15 cellular contexts compared by ENCODE assay signal in the genomic region with DNA sequence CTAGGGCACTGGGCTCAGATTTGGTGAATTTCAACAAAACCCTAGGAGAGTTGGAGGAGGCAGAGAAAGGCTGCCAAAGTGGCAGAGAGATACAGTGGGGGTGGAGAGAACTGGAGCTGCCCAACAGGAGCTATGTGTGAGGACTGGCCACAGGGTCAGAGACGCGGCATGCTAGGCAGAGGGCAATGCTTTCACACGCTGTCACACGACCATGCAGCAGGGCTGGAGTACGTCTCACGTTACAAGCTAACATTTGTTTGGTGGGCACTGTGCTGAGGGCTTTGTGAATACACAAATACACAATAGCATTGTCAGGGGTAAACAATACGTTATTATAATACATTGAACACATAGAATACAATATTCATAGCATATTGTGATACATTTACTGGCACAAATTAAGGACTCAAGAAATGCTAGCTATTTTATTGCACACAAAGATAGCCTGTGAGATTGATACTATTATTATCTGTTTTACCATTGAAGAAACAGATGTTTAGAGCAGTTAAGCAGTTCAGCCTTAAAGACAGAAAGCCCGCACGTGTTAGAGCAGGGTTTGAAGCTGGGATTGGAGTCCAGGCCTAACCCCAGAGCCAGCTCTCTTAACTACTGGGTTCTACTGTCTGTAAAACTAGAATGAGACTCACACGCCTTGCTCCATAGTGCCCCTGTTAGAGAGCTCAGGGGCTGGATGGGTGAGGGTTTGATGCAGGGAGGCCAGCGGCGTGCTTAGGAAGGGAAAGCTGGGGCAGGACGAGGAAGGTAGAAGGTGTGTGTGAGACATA. TPM values are rescaled to one million over a fixed set of nuclear protein-coding genes. Genes with fewer than 3 reads are reported as not detected.
DNase-seq lines count a peak whose midpoint lies in the region; ATAC-seq and TF ChIP-seq lines count a peak whose summit lies in the region.
"Had no signal": no experiment of that assay in that cellular context is flagged by ENCODE, and none has a peak within 500 bp of the region (broad histone marks: within the 10 kb centered on the region; RNA-seq: fewer than 3 reads in every experiment).

No MANE protein-coding gene starts in this region.

- no peak overlapping the region for H3K4me3 Mint-ChIP-seq in GM23338
- H3K4me3 Mint-ChIP-seq in neural progenitor cell = no peak overlapping the region

- H3K4me3 ChIP-seq in GM23338 (no peak overlapping the region), WERI-Rb-1 (ENCODE audit: low read depth, low read length) (no peak overlapping the region), heart right ventricle (no peak overlapping the region), neural progenitor cell (no peak overlapping the region)
- H3K4me3 ChIP-seq: gastroesophageal sphincter, ovary, SJSA1 had no signal

- 0 out of 2 replicates have a peak, but pooled peaks cover 5% of the 10 kb centered on the region for H3K9me2 ChIP-seq in GM23338 (ENCODE audit: insufficient read depth)

- H4K20me1 ChIP-seq in GM23338 (replicated peaks; ENCODE audit: insufficient read depth) = no peaks in the 10 kb centered on the region
- no peaks in the 10 kb centered on the region for H4K20me1 ChIP-seq in neural progenitor cell (ENCODE audit: low read depth)

- peaks cover 38% of the 10 kb centered on the region for H3K27me3 Mint-ChIP-seq in GM23338 (ENCODE audit: insufficient read depth, low read depth, poor library complexity)
- peaks cover 6% of the 10 kb centered on the region for H3K27me3 Mint-ChIP-seq in neural progenitor cell (ENCODE audit: insufficient read depth, low read depth)

- no peak overlapping the region for H3K9ac ChIP-seq in neural progenitor cell

- intact Hi-C loops in heart right ventricle (cut with DNase I) = no loop called here

- H3K4me1 ChIP-seq in GM23338 (ENCODE audit: insufficient read depth) = peaks cover 25% of the 10 kb centered on the region; the same call in 1 of the 2 replicates
- peaks cover 0 to 39% (median 22%) of the 10 kb centered on the region in 9 donors for H3K4me1 ChIP-seq in heart right ventricle
- peaks cover 12% of the 10 kb centered on the region for H3K4me1 ChIP-seq in neural progenitor cell

- H3K27ac Mint-ChIP-seq in GM23338 (no peak overlapping the region), neural progenitor cell (no peak overlapping the region)

- H3K9me3 Mint-ChIP-seq in GM23338 (no peaks in the 10 kb centered on the region), neural progenitor cell (no peaks in the 10 kb centered on the region)

- H3K36me3 Mint-ChIP-seq in GM23338 (ENCODE audit: low read depth) = no peaks in the 10 kb centered on the region
- H3K36me3 Mint-ChIP-seq in neural progenitor cell = no peaks in the 10 kb centered on the region

- DNase-seq in GM23338 (ENCODE audit: low spot score) (peak; percentile 42), WERI-Rb-1 (peak; percentile 7), heart right ventricle (peak in 1 of 2 donors; percentile 38), neural progenitor cell (ENCODE audit: low spot score) (peak; percentile 60), erythroblast (lab: John Stamatoyannopoulos, UW) (no peak), NCI-H187 (lab: John Stamatoyannopoulos, UW) (no peak)
- DNase-seq in stimulated activated CD8-positive, alpha-beta memory T cell treated with anti-CD3 and anti-CD28 coated beads, Interleukin-4, amount 100 ng/mL, for 48 hours = no peak
- DNase-seq: DMS 273 treated with DMSO at 0.1 percent for 48 hours; NCI-H1092; NK-92 treated with Interleukin-12 subunit alpha and Interleukin-12 subunit beta, amount 100 ng/mL, for 24 hours; ovary had no signal

- no peak overlapping the region for H3K4me2 ChIP-seq in GM23338
- H3K4me2 ChIP-seq in neural progenitor cell = no peak overlapping the region

- TF ChIP-seq POLR2A in erythroblast (IDR thresholded peaks at IDR 0.05; ENCODE audit: low read length) = no peak

- H2AFZ ChIP-seq in GM23338 = no peak overlapping the region
- H2AFZ ChIP-seq in neural progenitor cell (replicated peaks) = no peak overlapping the region

- no peaks in the 10 kb centered on the region for H3K36me3 ChIP-seq in GM23338 (ENCODE audit: insufficient read depth)
- H3K36me3 ChIP-seq in WERI-Rb-1 = no peaks in the 10 kb centered on the region
- H3K36me3 ChIP-seq in heart right ventricle = peaks cover 0 to 5% (median 0%) of the 10 kb centered on the region in 9 donors
- H3K36me3 ChIP-seq in neural progenitor cell = no peaks in the 10 kb centered on the region
- H3K36me3 ChIP-seq: gastroesophageal sphincter, ovary, SJSA1 had no signal

- H3F3A ChIP-seq in GM23338 (replicated peaks; ENCODE audit: low read depth) = no peaks in the 10 kb centered on the region
- no peaks in the 10 kb centered on the region for H3F3A ChIP-seq in neural progenitor cell (ENCODE audit: low read depth)

- peaks cover 3% of the 10 kb centered on the region for H3K9me3 ChIP-seq in WERI-Rb-1 (ENCODE audit: severe bottlenecking)
- no peaks in the 10 kb centered on the region for H3K9me3 ChIP-seq in heart right ventricle
- H3K9me3 ChIP-seq in neural progenitor cell (ENCODE audit: low read depth) = no peaks in the 10 kb centered on the region
- H3K9me3 ChIP-seq: gastroesophageal sphincter, ovary, SJSA1 had no signal

- peaks cover 16% of the 10 kb centered on the region; the same call in 1 of the 2 replicates for H3K27me3 ChIP-seq in GM23338 (ENCODE audit: insufficient read depth)
- no peaks in the 10 kb centered on the region for H3K27me3 ChIP-seq in WERI-Rb-1 (ENCODE audit: insufficient read depth, low read depth, severe bottlenecking)
- no peaks in the 10 kb centered on the region for H3K27me3 ChIP-seq in heart right ventricle
- H3K27me3 ChIP-seq in neural progenitor cell = no peaks in the 10 kb centered on the region
- H3K27me3 ChIP-seq: gastroesophageal sphincter, ovary, SJSA1 had no signal

- no peak overlapping the region for H3K27ac ChIP-seq in GM23338 (ENCODE audit: low read depth)
- H3K27ac ChIP-seq in WERI-Rb-1 = no peak overlapping the region
- peak overlapping the region in 2 of 10 donors; percentile 13 to 37 for H3K27ac ChIP-seq in heart right ventricle
- no peak overlapping the region for H3K27ac ChIP-seq in neural progenitor cell
- H3K27ac ChIP-seq: gastroesophageal sphincter, ovary, SJSA1 had no signal

- ATAC-seq in GM23338 = peak; percentile 86
- ATAC-seq in heart right ventricle = peak in 7 of 8 donors; percentile 38 to 74 (median 69)
- ATAC-seq in activated CD4-positive, CD25-positive, alpha-beta regulatory T cell treated with anti-CD3 and anti-CD28 coated beads, Interleukin-2, amount 50 U/mL, for 24 hours = no peak
- ATAC-seq: gastroesophageal sphincter had no signal

- peaks cover 27% of the 10 kb centered on the region for H3K4me1 Mint-ChIP-seq in GM23338
- H3K4me1 Mint-ChIP-seq in neural progenitor cell = peaks cover 24% of the 10 kb centered on the region

- 72 to 78% methylated on average over 13 of the region's 13 CpGs for WGBS in heart right ventricle, 2 donors

- H3K79me2 ChIP-seq in GM23338 (replicated peaks; ENCODE audit: insufficient read depth) (no peaks in the 10 kb centered on the region), neural progenitor cell (ENCODE audit: low read depth) (no peaks in the 10 kb centered on the region)

- TF ChIP-seq CTCF in GM23338 (conservative IDR thresholded peaks at IDR 0.05; ENCODE audit: low read depth in 2 of 2) = no peak
- no peak for TF ChIP-seq CTCF in WERI-Rb-1 (IDR thresholded peaks at IDR 0.05; ENCODE audit: low read depth, low read length)
- TF ChIP-seq CTCF in heart right ventricle (IDR thresholded peaks at IDR 0.05) = no peak
- TF ChIP-seq CTCF in neural progenitor cell (IDR thresholded peaks at IDR 0.05) = no peak

TF ChIP-seq in GM23338, 12 proteins besides CTCF, POLR2A, EP300 and RAD21 (continues in another document):
- no peak for TF ChIP-seq JUNB (IDR thresholded peaks at IDR 0.05; ENCODE audit: unreplicated experiment)
- TF ChIP-seq POLR2AphosphoS5 (IDR thresholded peaks at IDR 0.05; ENCODE audit: low read depth) = no peak
- TF ChIP-seq, protein P1, sequence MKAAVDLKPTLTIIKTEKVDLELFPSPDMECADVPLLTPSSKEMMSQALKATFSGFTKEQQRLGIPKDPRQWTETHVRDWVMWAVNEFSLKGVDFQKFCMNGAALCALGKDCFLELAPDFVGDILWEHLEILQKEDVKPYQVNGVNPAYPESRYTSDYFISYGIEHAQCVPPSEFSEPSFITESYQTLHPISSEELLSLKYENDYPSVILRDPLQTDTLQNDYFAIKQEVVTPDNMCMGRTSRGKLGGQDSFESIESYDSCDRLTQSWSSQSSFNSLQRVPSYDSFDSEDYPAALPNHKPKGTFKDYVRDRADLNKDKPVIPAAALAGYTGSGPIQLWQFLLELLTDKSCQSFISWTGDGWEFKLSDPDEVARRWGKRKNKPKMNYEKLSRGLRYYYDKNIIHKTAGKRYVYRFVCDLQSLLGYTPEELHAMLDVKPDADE (IDR thresholded peaks at IDR 0.05) = no peak
- no peak for TF ChIP-seq EZH2phosphoT487 (IDR thresholded peaks at IDR 0.05; ENCODE audit: unreplicated experiment)

RNA-seq across cellular contexts. Expression of a gene that starts 4.5 kb away (rescaled TPM):
- not detected in 2 replicates for total RNA-seq in GM23338 (2014; rRNA removed; shearing (Covaris generic))
- polyA plus RNA-seq in GM23338 (2016; fragmentation: Nextera tagmentation; extraction: Ambion mirVana) = not detected in 2 replicates
- total RNA-seq in heart right ventricle = 1 to 10 TPM in 8 of 10 donors, under 1 TPM in 2; 0.49 to 4.0 (median 1.4) TPM
- 1 to 10 TPM in 1 of 2 donors, under 1 TPM in 1; 0.74 to 1.1 TPM for polyA plus RNA-seq in heart right ventricle
- 0.22 TPM in 1 of 2 replicates, not detected in the other for total RNA-seq in neural progenitor cell (ENCODE audit: low replicate concordance)

RNA-seq across cellular contexts. Expression of a gene that starts 25.0 kb away (rescaled TPM):
- total RNA-seq in GM23338 (2014; rRNA removed; shearing (Covaris generic)) = not detected in 2 replicates
- not detected in 2 replicates for polyA plus RNA-seq in GM23338 (2016; fragmentation: Nextera tagmentation; extraction: Ambion mirVana)
- not detected for total RNA-seq in heart right ventricle
- under 1 TPM in 1 of 2 donors, not detected in 1; 0.01 TPM for polyA plus RNA-seq in heart right ventricle
- not detected in 2 replicates for total RNA-seq in neural progenitor cell (ENCODE audit: low replicate concordance)
- total RNA-seq: gastroesophageal sphincter, lower leg skin, SJSA1 had no signal

RNA-seq across cellular contexts. Expression of a gene that starts 54.3 kb away (rescaled TPM):
- total RNA-seq in GM23338 (2014; rRNA removed; shearing (Covaris generic)) = not detected in 2 replicates
- polyA plus RNA-seq in GM23338 (2016; fragmentation: Nextera tagmentation; extraction: Ambion mirVana) (not detected in 2 replicates), heart right ventricle (under 1 TPM in 1 of 2 donors, not detected in 1; 0.22 TPM)
- total RNA-seq in heart right ventricle (1 to 10 TPM in 1 of 10 donors, not detected in 9; 1.2 TPM), neural progenitor cell (ENCODE audit: low replicate concordance) (not detected in 2 replicates)
- total RNA-seq: SJSA1 had no signal

RNA-seq across cellular contexts. Expression of a gene that starts 55.4 kb away (rescaled TPM):
- not detected in 2 replicates for total RNA-seq in GM23338 (2014; rRNA removed; shearing (Covaris generic))
- polyA plus RNA-seq in GM23338 (2016; fragmentation: Nextera tagmentation; extraction: Ambion mirVana) = not detected in 2 replicates
- total RNA-seq in heart right ventricle = 10 to 100 TPM in 8 of 10 donors, 1 to 10 TPM in 2; 8.4 to 41.1 (median 14.4) TPM
- polyA plus RNA-seq in heart right ventricle = 10 to 100 TPM in 1 of 2 donors, 1 to 10 TPM in 1; 3.3 to 10.7 TPM
- total RNA-seq in neural progenitor cell (ENCODE audit: low replicate concordance) = not detected in 2 replicates
- total RNA-seq: SJSA1 had no signal

Comparison
In these comparisons a context has a peak if more than half of its experiments do, and no peak if none do; other contexts are left out.
1. ATAC-seq: peak in GM23338 (single experiment) and heart right ventricle (7 of 8); none in activated CD4-positive, CD25-positive, alpha-beta regulatory T cell treated with anti-CD3 and anti-CD28 coated beads, Interleukin-2, amount 50 U/mL, for 24 hours (0 of 2).
2. DNase-seq: peak in GM23338 (single experiment), WERI-Rb-1 (single experiment) and neural progenitor cell (single experiment); none in stimulated activated CD8-positive, alpha-beta memory T cell treated with anti-CD3 and anti-CD28 coated beads, Interleukin-4, amount 100 ng/mL, for 48 hours (single experiment), erythroblast (0 of 2) and NCI-H187 (0 of 2).